In the genomic region with DNA sequence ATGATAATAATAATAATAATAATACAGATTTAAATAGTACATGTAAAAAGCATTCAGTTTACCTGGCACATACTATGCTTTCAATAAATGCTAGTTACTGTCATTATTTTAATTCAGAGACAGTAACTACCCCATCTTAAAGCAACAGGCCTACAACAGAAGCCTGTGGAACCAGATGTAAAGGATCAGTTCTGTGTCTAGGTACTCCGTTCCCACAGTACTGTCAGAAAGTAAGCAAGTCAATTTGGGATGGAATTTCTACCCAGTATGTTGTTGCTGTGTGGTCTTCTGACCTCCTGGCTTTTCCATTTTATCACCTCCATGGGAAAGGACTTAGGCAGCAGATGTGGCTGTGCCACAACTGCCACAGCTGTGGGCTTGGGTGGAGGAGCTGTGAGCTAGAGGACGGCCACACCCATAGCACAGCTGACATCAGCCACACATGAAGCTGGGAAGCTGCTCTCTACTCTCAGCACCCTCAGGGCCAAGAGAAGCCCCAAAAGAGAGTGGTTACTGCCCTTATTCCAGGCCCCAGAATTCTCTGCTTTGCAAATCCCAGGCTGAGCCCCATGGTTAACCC, we compare ENCODE assay signal across 14 cellular contexts.
DNase-seq lines count a peak whose midpoint lies in the region; ATAC-seq and TF ChIP-seq lines count a peak whose summit lies in the region.
"Had no signal": no experiment of that assay in that cellular context is flagged by ENCODE, and none has a peak within 500 bp of the region (broad histone marks: within the 10 kb centered on the region; RNA-seq: fewer than 3 reads in every experiment).

No MANE protein-coding gene starts in this region.

- no peak overlapping the region for H3K27ac Mint-ChIP-seq in naive thymus-derived CD4-positive, alpha-beta T cell

- intact Hi-C loops in Right ventricle myocardium inferior (cut with DNase I) (no loop called here), cardiac septum (cut with DNase I) (no loop called here), vagina (cut with DNase I) (no loop called here)
- intact Hi-C loops in naive thymus-derived CD4-positive, alpha-beta T cell (cut with micrococcal nuclease) = no loop called here

- H3K36me3 ChIP-seq in naive thymus-derived CD4-positive, alpha-beta T cell (ENCODE audit: control insufficient read depth in 2 of 3, insufficient read depth in 3 of 3, low read length in 3 of 3) = no peaks in the 10 kb centered on the region
- peaks cover 0 to 55% of the 10 kb centered on the region in 2 donors for H3K36me3 ChIP-seq in vagina
- no peaks in the 10 kb centered on the region for H3K36me3 ChIP-seq in H7 (replicated peaks; ENCODE audit: control insufficient read depth, insufficient read depth, low read length)

- CTCF ChIA-PET in naive thymus-derived CD4-positive, alpha-beta T cell (lab: Charles Lee) = no interaction called here

- no peaks in the 10 kb centered on the region for H3K4me1 ChIP-seq in naive thymus-derived CD4-positive, alpha-beta T cell (ENCODE audit: control insufficient read depth in 2 of 2, insufficient read depth in 2 of 2, low read length in 2 of 2)
- peaks cover 17% of the 10 kb centered on the region for H3K4me1 ChIP-seq in vagina

- H3K4me3 ChIP-seq in fibroblast of mammary gland (ENCODE audit: control insufficient read depth, low read depth, low read length) (no peak overlapping the region), vagina (no peak overlapping the region), H7 (ENCODE audit: insufficient read depth, low read depth, low read length) (no peak overlapping the region)
- no peak overlapping the region for H3K4me3 ChIP-seq in naive thymus-derived CD4-positive, alpha-beta T cell (ENCODE audit: low read length)
- H3K4me3 ChIP-seq: thyroid gland had no signal

- H3K27ac ChIP-seq in naive thymus-derived CD4-positive, alpha-beta T cell (ENCODE audit: low read depth, low read length) = no peak overlapping the region
- peak overlapping the region; percentile 63 for H3K27ac ChIP-seq in vagina

- H3K27me3 ChIP-seq in naive thymus-derived CD4-positive, alpha-beta T cell (ENCODE audit: control insufficient read depth in 2 of 2, insufficient read depth in 2 of 2, low read length in 2 of 2) = no peaks in the 10 kb centered on the region
- no peaks in the 10 kb centered on the region for H3K27me3 ChIP-seq in vagina
- H3K27me3 ChIP-seq in H7 (ENCODE audit: control insufficient read depth, insufficient read depth, low read length) = no peaks in the 10 kb centered on the region
- H3K27me3 ChIP-seq: thyroid gland had no signal

- no peaks in the 10 kb centered on the region for H3K9me3 ChIP-seq in naive thymus-derived CD4-positive, alpha-beta T cell (ENCODE audit: control insufficient read depth in 2 of 3, low read length in 3 of 3)
- no peaks in the 10 kb centered on the region for H3K9me3 ChIP-seq in vagina
- H3K9me3 ChIP-seq: thyroid gland had no signal

- POLR2A ChIA-PET in naive thymus-derived CD4-positive, alpha-beta T cell (lab: Charles Lee) = no interaction called here

- H3K36me3 Mint-ChIP-seq in naive thymus-derived CD4-positive, alpha-beta T cell = peaks cover 0 to 3% (median 0%) of the 10 kb centered on the region in 5 donors

- peak; percentile 42 for ATAC-seq in Right ventricle myocardium inferior
- peak; percentile 69 for ATAC-seq in naive thymus-derived CD4-positive, alpha-beta T cell
- ATAC-seq: activated CD4-positive, CD25-positive, alpha-beta regulatory T cell treated with anti-CD3 and anti-CD28 coated beads, Interleukin-2, amount 50 U/mL, for 24 hours had no signal

- DNase-seq in Right ventricle myocardium inferior (ENCODE audit: missing footprints) (no peak), cardiac septum (ENCODE audit: low spot score) (no peak), fibroblast of mammary gland (ENCODE audit: low read depth) (peak; percentile 22), vagina (ENCODE audit: extremely low spot score in 2 of 2) (no peak), DMS153 (lab: John Stamatoyannopoulos, UW) (no peak), H7 (no peak), KG1 (lab: John Stamatoyannopoulos, UW) (no peak)
- DNase-seq in naive thymus-derived CD4-positive, alpha-beta T cell = no peak
- DNase-seq: activated effector memory CD4-positive, alpha-beta T cell treated with Interleukin-2 at 50 U/mL for 16 hours; NCI-H1417; NCI-H526; posterior cingulate gyrus; thyroid gland had no signal

- peaks cover 0 to 7% (median 0%) of the 10 kb centered on the region in 7 donors for H3K4me1 Mint-ChIP-seq in naive thymus-derived CD4-positive, alpha-beta T cell

- TF ChIP-seq CTCF in fibroblast of mammary gland (conservative IDR thresholded peaks at IDR 0.05; ENCODE audit: control insufficient read depth, insufficient read depth, low read depth, low read length) = no peak
- TF ChIP-seq CTCF in vagina (IDR thresholded peaks at IDR 0.05) = no peak

- no peaks in the 10 kb centered on the region for H3K27me3 Mint-ChIP-seq in naive thymus-derived CD4-positive, alpha-beta T cell

- no peak overlapping the region for H3K4me3 Mint-ChIP-seq in naive thymus-derived CD4-positive, alpha-beta T cell

- no peak for TF ChIP-seq POLR2A in vagina (IDR thresholded peaks at IDR 0.05)

- H3K9me3 Mint-ChIP-seq in naive thymus-derived CD4-positive, alpha-beta T cell = no peaks in the 10 kb centered on the region
